Comparison of ENCODE assay signal across 1 cellular context in genomic region chr17:75079023-75079373, GRCh38.
TF ChIP-seq lines count a peak whose summit lies in the region.

No MANE protein-coding gene starts in this region.

TF ChIP-seq in GM12878, 131 proteins besides CTCF, POLR2A, EP300 and RAD21:
- TF ChIP-seq SMARCA5 (IDR thresholded peaks at IDR 0.05) (no peak), TCF3 (IDR thresholded peaks at IDR 0.05; ENCODE audit: borderline replicate concordance, insufficient read depth, low read depth, low read length) (no peak), NKRF (conservative IDR thresholded peaks at IDR 0.05) (0 out of 2 replicates have a peak, but pooled peaks have one; percentile 13)
